22 cellular contexts compared by ENCODE assay signal in the genomic region with DNA sequence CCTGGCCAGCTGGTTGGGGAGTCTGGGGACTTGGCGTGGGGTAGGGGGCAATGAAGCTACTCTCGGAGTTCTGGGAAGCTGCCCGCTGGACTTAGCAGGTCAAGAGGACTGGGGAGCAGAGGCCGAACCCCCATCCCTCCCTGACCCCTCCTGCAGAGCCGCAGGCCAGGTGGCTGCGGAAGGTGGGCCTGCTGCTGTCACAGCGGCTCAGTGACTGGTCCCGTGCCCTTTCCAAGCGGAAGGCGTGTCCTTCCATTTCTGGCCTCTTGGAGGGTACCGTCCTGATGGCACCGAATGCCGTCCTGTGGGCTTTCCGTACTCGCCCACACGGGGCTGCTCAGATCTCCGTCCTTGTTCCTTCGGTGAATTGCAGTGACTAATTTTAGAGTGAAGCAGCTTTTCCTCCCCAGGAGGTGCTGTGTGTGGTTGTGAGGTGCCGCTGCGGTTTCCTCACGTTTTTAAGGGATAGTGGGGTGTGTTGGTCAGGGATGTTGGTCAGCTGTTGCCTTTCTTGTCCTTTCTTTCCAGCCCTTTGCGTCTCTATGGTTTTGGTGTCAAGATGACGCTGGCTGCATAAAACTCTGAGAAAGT. TPM values are rescaled to one million over a fixed set of nuclear protein-coding genes. Genes with fewer than 3 reads are reported as not detected.
A peak's percentile ranks its signal among the peaks of the same experiment; 100 is the strongest.
DNase-seq lines count a peak whose midpoint lies in the region; ATAC-seq, FAIRE-seq and TF ChIP-seq lines count a peak whose summit lies in the region.
"Had no signal": no experiment of that assay in that cellular context is flagged by ENCODE, and none has a peak within 500 bp of the region (broad histone marks: within the 10 kb centered on the region; RNA-seq: fewer than 3 reads in every experiment).

No MANE protein-coding gene starts in this region.

- no peak overlapping the region; the same call in 1 of the 2 replicates for H3K27ac Mint-ChIP-seq in GM23338
- H3K27ac Mint-ChIP-seq in stimulated activated naive B cell treated with anti-CD40 and anti-IgM and Interleukin-4, amounts not matched to agents 10 μg/mL and 1 μg/mL and 100 μg/mL, for 72 hours, result no peak overlapping the region
- H3K27ac Mint-ChIP-seq: activated CD4-positive, alpha-beta T cell treated with anti-CD3 and anti-CD28 coated beads for 36 hours; memory B cell had no signal

- no peak for TF ChIP-seq RAD21 in GM12878 (IDR thresholded peaks at IDR 0.05; ENCODE audit: insufficient read depth, low read depth, low read length)

- no peak overlapping the region for H2AK5ac ChIP-seq in neuronal stem cell (ENCODE audit: low read depth, low read length)

- peak; percentile 15; the same call in 1 of the 3 replicates for ATAC-seq in GM23338
- ATAC-seq in GM12878, result no peak
- no peak for ATAC-seq in stimulated activated naive B cell treated with anti-CD40 and anti-IgM and Interleukin-4, amounts not matched to agents 10 μg/mL and 1 μg/mL and 100 μg/mL, for 72 hours (replicated peaks)
- ATAC-seq: activated CD4-positive, alpha-beta T cell treated with anti-CD3 and anti-CD28 coated beads for 36 hours had no signal

- no peak overlapping the region for H3K4me3 ChIP-seq in GM23338
- H3K4me3 ChIP-seq in GM12878, result no peak overlapping the region
- H3K4me3 ChIP-seq in neuronal stem cell (ENCODE audit: low read length in 2 of 2), result peak overlapping the region in 1 of 2 donors; percentile 31
- H3K4me3 ChIP-seq: PC-9, SK-N-MC, testis had no signal

- H3K4me1 ChIP-seq in GM23338 (ENCODE audit: insufficient read depth) (no peaks in the 10 kb centered on the region), GM12878 (ENCODE audit: control insufficient read depth, insufficient read depth, low read length) (peaks cover 30% of the 10 kb centered on the region), neuronal stem cell (ENCODE audit: control insufficient read depth in 2 of 2, insufficient read depth in 1 of 2, low read depth in 1 of 2, low read length in 2 of 2) (peaks cover 0 to 15% of the 10 kb centered on the region in 2 donors)

- H3K23ac ChIP-seq in neuronal stem cell (ENCODE audit: low read depth, low read length, poor library complexity), result no peak overlapping the region

- H3F3A ChIP-seq in GM23338 (replicated peaks; ENCODE audit: low read depth), result 0 out of 2 replicates have a peak, but pooled peaks cover 4% of the 10 kb centered on the region

- no peak overlapping the region for H2BK12ac ChIP-seq in neuronal stem cell (ENCODE audit: low read length)

- H3K9me3 ChIP-seq in GM12878 (replicated peaks; ENCODE audit: control insufficient read depth, insufficient read depth, low read length) (peaks cover 10% of the 10 kb centered on the region; the same call in 2 of the 3 replicates), neuronal stem cell (replicated peaks in 1 of 2; ENCODE audit: control insufficient read depth in 2 of 2, insufficient read depth in 1 of 2, low read depth in 1 of 2, low read length in 2 of 2) (peaks cover 0 to 2% of the 10 kb centered on the region in 2 donors)
- H3K9me3 ChIP-seq: testis had no signal

- no peak overlapping the region for H3K4ac ChIP-seq in neuronal stem cell (ENCODE audit: low read length)

- no TSS peak for BruUV-seq in GM12878 (replicated peaks; lab: Mats Ljungman, UMichigan)

- H3K18ac ChIP-seq in neuronal stem cell (ENCODE audit: low read length), result no peak overlapping the region

- H3K4me2 ChIP-seq in GM23338 (no peak overlapping the region), GM12878 (ENCODE audit: control insufficient read depth, insufficient read depth) (no peak overlapping the region), neuronal stem cell (ENCODE audit: insufficient read depth, low read length, poor library complexity, severe bottlenecking) (no peak overlapping the region)
- H3K4me2 ChIP-seq: PC-9 had no signal

- SMC1A ChIA-PET in GM12878 (lab: Charles Lee; ENCODE audit: uncharacterized antibody, unreplicated experiment), result interaction anchor here (4.0 kb wide), 1 partner anchor 15 kb away, joined by 41 read pairs; no protein-coding TSS in a partner anchor

- no peak overlapping the region for H4K91ac ChIP-seq in neuronal stem cell (ENCODE audit: low read depth, low read length, poor library complexity)

- POLR2A ChIA-PET in GM12878 (lab: Charles Lee), result interaction anchor here (1.3 to 6.1 kb wide), 2 partner anchors 10 to 14 kb away, joined by 5 to 53 read pairs; no protein-coding TSS in a partner anchor

- peaks cover 39% of the 10 kb centered on the region for H3K79me1 ChIP-seq in neuronal stem cell (ENCODE audit: low read depth, low read length)

- FAIRE-seq in GM12878 (lab: Jason Lieb, UNC), result no peak

- H3K9ac ChIP-seq in GM12878 (ENCODE audit: control insufficient read depth, insufficient read depth, low read length) (no peak overlapping the region), neuronal stem cell (ENCODE audit: low read depth, low read length, poor library complexity) (no peak overlapping the region)

- H3K36me3 ChIP-seq in GM23338 (ENCODE audit: insufficient read depth) (no peaks in the 10 kb centered on the region), GM12878 (ENCODE audit: control insufficient read depth in 2 of 2, insufficient read depth in 2 of 2, low read length in 1 of 2) (peaks cover 20 to 60% of the 10 kb centered on the region in 2 experiments; a peak in 3 of 4 replicates), neuronal stem cell (replicated peaks in 1 of 2; ENCODE audit: control insufficient read depth in 2 of 2, insufficient read depth in 2 of 2, low read length in 2 of 2) (peaks cover 30 to 86% of the 10 kb centered on the region in 2 donors)

- H4K8ac ChIP-seq in neuronal stem cell (ENCODE audit: low read depth, low read length), result no peak overlapping the region

- no peak overlapping the region for H3K14ac ChIP-seq in neuronal stem cell (ENCODE audit: low read length)

- peaks cover 9% of the 10 kb centered on the region for H3K27me3 Mint-ChIP-seq in GM23338 (ENCODE audit: insufficient read depth, low read depth, poor library complexity)
- H3K27me3 Mint-ChIP-seq in stimulated activated naive B cell treated with anti-CD40 and anti-IgM and Interleukin-4, amounts not matched to agents 10 μg/mL and 1 μg/mL and 100 μg/mL, for 72 hours, result no peaks in the 10 kb centered on the region
- H3K27me3 Mint-ChIP-seq: activated CD4-positive, alpha-beta T cell treated with anti-CD3 and anti-CD28 coated beads for 36 hours; B cell; memory B cell had no signal

- peaks cover 2% of the 10 kb centered on the region; the same call in 1 of the 3 replicates for H3K4me1 Mint-ChIP-seq in GM23338
- peaks cover 56 to 98% of the 10 kb centered on the region in 2 donors for H3K4me1 Mint-ChIP-seq in stimulated activated naive B cell treated with anti-CD40 and anti-IgM and Interleukin-4, amounts not matched to agents 10 μg/mL and 1 μg/mL and 100 μg/mL, for 72 hours

- peak overlapping the region; percentile 7 for H2BK5ac ChIP-seq in neuronal stem cell (ENCODE audit: low read length)

- H3K36me3 Mint-ChIP-seq in GM23338 (ENCODE audit: low read depth), result peaks cover 33% of the 10 kb centered on the region
- H3K36me3 Mint-ChIP-seq in stimulated activated naive B cell treated with anti-CD40 and anti-IgM and Interleukin-4, amounts not matched to agents 10 μg/mL and 1 μg/mL and 100 μg/mL, for 72 hours, result peaks cover 63 to 77% of the 10 kb centered on the region in 2 donors

- in situ Hi-C loops in GM12878 (cut with MboI), result no loop called here

- TF ChIP-seq CTCF in GM23338 (conservative IDR thresholded peaks at IDR 0.05; ENCODE audit: low read depth in 2 of 2), result no peak
- no peak for TF ChIP-seq CTCF in GM12878 (IDR thresholded peaks at IDR 0.05 in 2 of 3, conservative IDR thresholded peaks at IDR 0.05 in 1 of 3; ENCODE audit: control insufficient read depth in 2 of 3, extremely low read depth in 1 of 3, insufficient read depth in 1 of 3, low read depth in 3 of 3, low read length in 3 of 3)

- H3K27me3 ChIP-seq in GM23338 (ENCODE audit: insufficient read depth) (no peaks in the 10 kb centered on the region), GM12878 (replicated peaks in 1 of 2; ENCODE audit: control insufficient read depth in 2 of 2, insufficient read depth in 2 of 2, low read length in 1 of 2) (no peaks in the 10 kb centered on the region), neuronal stem cell (ENCODE audit: control insufficient read depth in 3 of 3, insufficient read depth in 3 of 3, low read depth in 1 of 3, low read length in 3 of 3) (no peaks in the 10 kb centered on the region)
- H3K27me3 ChIP-seq: testis had no signal

- no peak for TF ChIP-seq EP300 in GM12878 (IDR thresholded peaks at IDR 0.05; ENCODE audit: borderline replicate concordance in 1 of 2, control insufficient read depth in 1 of 2, low read depth in 2 of 2, low read length in 2 of 2)

- 95% methylated on average over 23 of the region's 23 CpGs for WGBS in GM12878 (ENCODE audit: insufficient coverage, insufficient replicate concordance, low lambda C conversion rate, missing lambda C conversion rate)
- WGBS in neuronal stem cell (ENCODE audit: extremely low coverage in 2 of 2, insufficient read length in 2 of 2, insufficient replicate concordance in 1 of 2), 2 donors, result no CpG with 5 or more reads among the region's 23 CpGs

- H3K27ac ChIP-seq in GM23338 (ENCODE audit: low read depth), result 0 out of 2 replicates have a peak overlapping the region, but pooled peaks have one; percentile 63
- no peak overlapping the region for H3K27ac ChIP-seq in GM12878 (ENCODE audit: control insufficient read depth, insufficient read depth)
- no peak overlapping the region for H3K27ac ChIP-seq in neuronal stem cell (replicated peaks; ENCODE audit: low read length)
- H3K27ac ChIP-seq: PC-9, SK-N-MC had no signal

- no peak for DNase-seq in GM23338 (ENCODE audit: low spot score)
- DNase-seq in GM12878 (ENCODE audit: low read depth, low spot score), result no peak
- DNase-seq in neuronal stem cell (ENCODE audit: low spot score), result no peak
- no peak for DNase-seq in stimulated activated naive B cell treated with anti-CD40 and anti-IgM and Interleukin-4, amounts not matched to agents 10 μg/mL and 1 μg/mL and 100 μg/mL, for 72 hours
- DNase-seq in NCI-H1930 (lab: John Stamatoyannopoulos, UW), result no peak
- DNase-seq: activated CD4-positive, alpha-beta T cell treated with anti-CD3 and anti-CD28 coated beads for 36 hours; activated CD8-positive, alpha-beta memory T cell treated with anti-CD3 and anti-CD28 coated beads, Interleukin-2, amount 50 U/mL, for 4 hours; activated naive CD4-positive, alpha-beta T cell treated with Interleukin-2 at 50 U/mL for 16 hours; cortex of kidney; erythroblast; GDM1; glutamatergic neuron; NCI-H1092 treated with DMSO at 0.1 percent for 48 hours; NCI-H2171; NCI-H748 treated with DMSO at 0.1 percent for 48 hours; PC-9; stimulated activated CD4-positive, alpha-beta T cell treated with anti-CD3 and anti-CD28 coated beads, Interleukin-2, amount 100 ng/mL, for 48 hours; T1000; testis had no signal

- no peak overlapping the region for H2BK15ac ChIP-seq in neuronal stem cell (ENCODE audit: low read length)

- intact Hi-C loops in GM12878 (cut with micrococcal nuclease; ENCODE audit: unreplicated experiment), result no loop called here

- RAD21 ChIA-PET in GM12878 (lab: Charles Lee; ENCODE audit: unreplicated experiment), result interaction anchor here (1.0 to 5.0 kb wide), 2 partner anchors 16 to 28 kb away, joined by 3 to 22 read pairs; no protein-coding TSS in a partner anchor

- H4K20me1 ChIP-seq in GM23338 (replicated peaks; ENCODE audit: insufficient read depth) (peaks cover 19% of the 10 kb centered on the region), GM12878 (ENCODE audit: control insufficient read depth, insufficient read depth) (no peaks in the 10 kb centered on the region; the same call in 1 of the 2 replicates)

- no peaks in the 10 kb centered on the region for H3K9me3 Mint-ChIP-seq in GM23338
- peaks cover 0 to 3% of the 10 kb centered on the region in 2 donors for H3K9me3 Mint-ChIP-seq in stimulated activated naive B cell treated with anti-CD40 and anti-IgM and Interleukin-4, amounts not matched to agents 10 μg/mL and 1 μg/mL and 100 μg/mL, for 72 hours
- H3K9me3 Mint-ChIP-seq: memory B cell had no signal

- peak; percentile 30; the same call in 1 of the 2 replicates for TF ChIP-seq POLR2A in GM12878 (IDR thresholded peaks at IDR 0.05; ENCODE audit: low read depth, low read length)

- no peaks in the 10 kb centered on the region for H3K9me2 ChIP-seq in GM23338 (ENCODE audit: insufficient read depth)

- no peak overlapping the region for H2BK120ac ChIP-seq in neuronal stem cell (ENCODE audit: low read depth, low read length)

- H2AFZ ChIP-seq in GM23338, result no peak overlapping the region
- H2AFZ ChIP-seq in GM12878 (ENCODE audit: control insufficient read depth, low read depth, low read length), result no peak overlapping the region
- no peak overlapping the region for H2AFZ ChIP-seq in neuronal stem cell (ENCODE audit: low read length)
- H2AFZ ChIP-seq: PC-9 had no signal

- CTCF ChIA-PET in GM12878 (lab: Yijun Ruan, JAX), result interaction anchor here (8.6 kb wide), 1 partner anchor 14 kb away, joined by 64 read pairs; no protein-coding TSS in a partner anchor

- no peak overlapping the region for H3K4me3 Mint-ChIP-seq in GM23338
- peak overlapping the region in 1 of 2 donors; percentile 32 for H3K4me3 Mint-ChIP-seq in stimulated activated naive B cell treated with anti-CD40 and anti-IgM and Interleukin-4, amounts not matched to agents 10 μg/mL and 1 μg/mL and 100 μg/mL, for 72 hours
- H3K4me3 Mint-ChIP-seq: activated CD4-positive, alpha-beta T cell treated with anti-CD3 and anti-CD28 coated beads for 36 hours; B cell; memory B cell had no signal

- H3K79me2 ChIP-seq in GM23338 (replicated peaks; ENCODE audit: insufficient read depth) (peaks cover 52% of the 10 kb centered on the region), GM12878 (ENCODE audit: control insufficient read depth, insufficient read depth, low read length) (peaks cover 68% of the 10 kb centered on the region)

RNA-seq across cellular contexts. Expression of a gene that starts 20.8 kb away (rescaled TPM):
- 23.4 and 40.6 TPM in 2 replicates for total RNA-seq in GM23338 (2014; rRNA removed; shearing (Covaris generic))
- polyA plus RNA-seq in GM23338 (2016; fragmentation: Nextera tagmentation; extraction: Ambion mirVana) (25.5 and 31.0 TPM in 2 replicates), GM12878 (2011; rRNA removed) (7.1 and 11.4 TPM in 2 replicates), GM12878 (2014; fragmentation: Illumina TruSeq; extraction: Trizol) (2.9 and 9.6 TPM in 2 replicates), GM12878 (2014; fragmentation: Nextera tagmentation; extraction: Ambion mirVana) (under 1 TPM; 0.18 to 0.26 TPM), GM12878 (2014; rRNA removed) (22.2 and 29.1 TPM in 2 replicates), GM12878 (2016; fragmentation: Nextera tagmentation; extraction: Ambion mirVana) (10 to 100 TPM; 10.1 to 12.9 TPM)
- total RNA-seq in GM12878 (2013; cell fraction: nucleolus; rRNA removed), result 105 and 107 TPM in 2 replicates
- total RNA-seq in GM12878 (2014; rRNA removed) (9.2 and 9.5 TPM in 2 replicates), GM12878 (2014; rRNA removed; fragmentation: Illumina TruSeq; extraction: Trizol) (5.4 and 7.0 TPM in 2 replicates), GM12878 (2021) (54.7 and 59.5 TPM in 2 replicates)
- 4.5 TPM for polyA plus RNA-seq in GM12878 (2011; ENCODE audit: low read depth)
- 15.1 and 16.5 TPM in 2 replicates for polyA plus RNA-seq in GM12878 (2011; cell fraction: cytosol; rRNA removed)
- 106 and 193 TPM in 2 replicates for polyA plus RNA-seq in GM12878 (2011; cell fraction: nucleus; rRNA removed)
- 17.8 and 23.1 TPM in 2 replicates for polyA plus RNA-seq in GM12878 (2012)
- polyA minus RNA-seq in GM12878 (2011; rRNA and poly(A)+ RNA removed), result 21.3 and 24.5 TPM in 2 replicates
- polyA minus RNA-seq in GM12878 (2011; cell fraction: cytosol; rRNA and poly(A)+ RNA removed), result 19.2 and 22.3 TPM in 2 replicates
- polyA minus RNA-seq in GM12878 (2011; cell fraction: nucleus; rRNA and poly(A)+ RNA removed), result 26.8 and 37.7 TPM in 2 replicates
- 38.2 TPM for polyA plus RNA-seq in neuronal stem cell (2013, experiment 1 of 2)
- 38.1 TPM for polyA plus RNA-seq in neuronal stem cell (2013, experiment 2 of 2)

RNA-seq across cellular contexts. Expression of a gene that starts 33.2 kb away (rescaled TPM):
- total RNA-seq in GM23338 (2014; rRNA removed; shearing (Covaris generic)), result 205 and 236 TPM in 2 replicates
- 101 and 117 TPM in 2 replicates for polyA plus RNA-seq in GM23338 (2016; fragmentation: Nextera tagmentation; extraction: Ambion mirVana)
- 141 and 170 TPM in 2 replicates for total RNA-seq in GM12878 (2013; cell fraction: nucleolus; rRNA removed)
- 71.8 and 74.1 TPM in 2 replicates for total RNA-seq in GM12878 (2014; rRNA removed)
- 25.6 and 26.7 TPM in 2 replicates for total RNA-seq in GM12878 (2014; rRNA removed; fragmentation: Illumina TruSeq; extraction: Trizol)
- 98.4 and 108 TPM in 2 replicates for total RNA-seq in GM12878 (2021)
- polyA plus RNA-seq in GM12878 (2011; ENCODE audit: low read depth), result 50.7 TPM
- polyA plus RNA-seq in GM12878 (2011; rRNA removed), result 21.1 and 58.0 TPM in 2 replicates
- polyA plus RNA-seq in GM12878 (2011; cell fraction: cytosol; rRNA removed), result 88.7 and 101 TPM in 2 replicates
- polyA plus RNA-seq in GM12878 (2011; cell fraction: nucleus; rRNA removed), result 363 and 377 TPM in 2 replicates
- polyA plus RNA-seq in GM12878 (2012), result 74.6 and 86.8 TPM in 2 replicates
- polyA plus RNA-seq in GM12878 (2014; fragmentation: Illumina TruSeq; extraction: Trizol), result 42.5 and 68.7 TPM in 2 replicates
- 1 to 10 TPM; 1.5 to 3.0 TPM for polyA plus RNA-seq in GM12878 (2014; fragmentation: Nextera tagmentation; extraction: Ambion mirVana)
- polyA plus RNA-seq in GM12878 (2014; rRNA removed), result 67.6 and 77.8 TPM in 2 replicates
- polyA plus RNA-seq in GM12878 (2016; fragmentation: Nextera tagmentation; extraction: Ambion mirVana), result 10 to 100 TPM; 19.4 to 60.2 TPM
- polyA minus RNA-seq in GM12878 (2011; rRNA and poly(A)+ RNA removed), result 83.2 and 90.6 TPM in 2 replicates
- 49.0 and 54.4 TPM in 2 replicates for polyA minus RNA-seq in GM12878 (2011; cell fraction: cytosol; rRNA and poly(A)+ RNA removed)
- 64.4 and 69.8 TPM in 2 replicates for polyA minus RNA-seq in GM12878 (2011; cell fraction: nucleus; rRNA and poly(A)+ RNA removed)
- polyA plus RNA-seq in neuronal stem cell (2013, experiment 1 of 2), result 60.6 TPM
- polyA plus RNA-seq in neuronal stem cell (2013, experiment 2 of 2), result 60.3 TPM

RNA-seq across cellular contexts. Expression of a gene that starts 51.6 kb away (rescaled TPM):
- total RNA-seq in GM23338 (2014; rRNA removed; shearing (Covaris generic)), result 175 and 210 TPM in 2 replicates
- 142 and 146 TPM in 2 replicates for polyA plus RNA-seq in GM23338 (2016; fragmentation: Nextera tagmentation; extraction: Ambion mirVana)
- total RNA-seq in GM12878 (2013; cell fraction: nucleolus; rRNA removed), result 30.4 and 31.3 TPM in 2 replicates
- total RNA-seq in GM12878 (2014; rRNA removed), result 131 and 133 TPM in 2 replicates
- total RNA-seq in GM12878 (2014; rRNA removed; fragmentation: Illumina TruSeq; extraction: Trizol), result 42.8 and 49.7 TPM in 2 replicates
- 92.9 and 98.0 TPM in 2 replicates for total RNA-seq in GM12878 (2021)
- polyA plus RNA-seq in GM12878 (2011; ENCODE audit: low read depth), result 24.5 TPM
- 27.7 and 52.0 TPM in 2 replicates for polyA plus RNA-seq in GM12878 (2011; rRNA removed)
- 90.9 and 142 TPM in 2 replicates for polyA plus RNA-seq in GM12878 (2011; cell fraction: cytosol; rRNA removed)
- polyA plus RNA-seq in GM12878 (2011; cell fraction: nucleus; rRNA removed), result 85.3 and 98.1 TPM in 2 replicates
- polyA plus RNA-seq in GM12878 (2012), result 53.2 and 83.0 TPM in 2 replicates
- polyA plus RNA-seq in GM12878 (2014; fragmentation: Illumina TruSeq; extraction: Trizol), result 13.8 and 32.4 TPM in 2 replicates
- 1 to 10 TPM; 1.3 to 6.9 TPM for polyA plus RNA-seq in GM12878 (2014; fragmentation: Nextera tagmentation; extraction: Ambion mirVana)
- polyA plus RNA-seq in GM12878 (2014; rRNA removed), result 133 and 158 TPM in 2 replicates
- polyA plus RNA-seq in GM12878 (2016; fragmentation: Nextera tagmentation; extraction: Ambion mirVana), result 100 to 1,000 TPM; 119 to 125 TPM
- polyA minus RNA-seq in GM12878 (2011; rRNA and poly(A)+ RNA removed), result 9.7 and 26.1 TPM in 2 replicates
- polyA minus RNA-seq in GM12878 (2011; cell fraction: cytosol; rRNA and poly(A)+ RNA removed), result 12.0 and 16.9 TPM in 2 replicates
- polyA minus RNA-seq in GM12878 (2011; cell fraction: nucleus; rRNA and poly(A)+ RNA removed), result 14.1 and 27.3 TPM in 2 replicates
- polyA plus RNA-seq in neuronal stem cell (2013, experiment 1 of 2), result 94.6 TPM
- polyA plus RNA-seq in neuronal stem cell (2013, experiment 2 of 2), result 92.1 TPM

RNA-seq across cellular contexts. Expression of a gene that starts 52.1 kb away (rescaled TPM):
- 79.1 and 128 TPM in 2 replicates for total RNA-seq in GM23338 (2014; rRNA removed; shearing (Covaris generic))
- polyA plus RNA-seq in GM23338 (2016; fragmentation: Nextera tagmentation; extraction: Ambion mirVana) (67.7 and 76.0 TPM in 2 replicates), GM12878 (2011; rRNA removed) (3.3 and 5.4 TPM in 2 replicates), GM12878 (2014; fragmentation: Illumina TruSeq; extraction: Trizol) (2.4 and 26.9 TPM in 2 replicates), GM12878 (2014; fragmentation: Nextera tagmentation; extraction: Ambion mirVana) (under 1 TPM; 0.33 to 0.55 TPM), GM12878 (2014; rRNA removed) (36.2 and 61.3 TPM in 2 replicates), GM12878 (2016; fragmentation: Nextera tagmentation; extraction: Ambion mirVana) (10 to 100 TPM; 34.4 to 39.7 TPM)
- total RNA-seq in GM12878 (2013; cell fraction: nucleolus; rRNA removed), result 88.3 and 88.5 TPM in 2 replicates
- total RNA-seq in GM12878 (2014; rRNA removed) (41.5 and 49.3 TPM in 2 replicates), GM12878 (2014; rRNA removed; fragmentation: Illumina TruSeq; extraction: Trizol) (12.3 and 15.6 TPM in 2 replicates), GM12878 (2021) (132 and 143 TPM in 2 replicates)
- polyA plus RNA-seq in GM12878 (2011; ENCODE audit: low read depth), result 49.8 TPM
- 11.1 and 14.5 TPM in 2 replicates for polyA plus RNA-seq in GM12878 (2011; cell fraction: cytosol; rRNA removed)
- 89.6 and 126 TPM in 2 replicates for polyA plus RNA-seq in GM12878 (2011; cell fraction: nucleus; rRNA removed)
- polyA plus RNA-seq in GM12878 (2012), result 86.1 and 131 TPM in 2 replicates
- 10.2 and 25.5 TPM in 2 replicates for polyA minus RNA-seq in GM12878 (2011; rRNA and poly(A)+ RNA removed)
- 30.7 and 38.0 TPM in 2 replicates for polyA minus RNA-seq in GM12878 (2011; cell fraction: cytosol; rRNA and poly(A)+ RNA removed)
- 69.4 and 102 TPM in 2 replicates for polyA minus RNA-seq in GM12878 (2011; cell fraction: nucleus; rRNA and poly(A)+ RNA removed)
- 117 TPM for polyA plus RNA-seq in neuronal stem cell (2013, experiment 1 of 2)
- polyA plus RNA-seq in neuronal stem cell (2013, experiment 2 of 2), result 115 TPM
